10 cellular contexts compared by ENCODE assay signal in the genomic region with DNA sequence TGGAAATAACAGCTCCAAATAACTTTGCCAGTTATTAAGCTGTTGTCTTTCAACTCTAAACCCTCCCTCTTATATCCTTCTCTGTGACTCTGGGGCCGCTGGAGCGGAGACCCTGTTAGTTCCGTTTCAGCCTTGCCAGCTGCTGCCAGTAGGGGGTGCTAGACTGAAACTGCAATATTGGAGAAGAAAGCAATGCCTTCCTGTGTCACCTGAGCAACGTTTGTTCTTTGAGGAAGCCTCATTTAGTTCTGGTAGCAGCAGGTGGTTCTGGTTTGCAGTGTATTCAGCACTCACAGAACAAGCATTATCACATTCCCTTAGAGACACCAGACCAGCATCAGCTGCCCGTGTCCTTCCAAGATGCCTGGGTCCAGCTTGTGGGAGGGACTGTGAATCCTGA. TPM values are rescaled to one million over a fixed set of nuclear protein-coding genes. Genes with fewer than 3 reads are reported as not detected.
A peak's percentile ranks its signal among the peaks of the same experiment; 100 is the strongest.
DNase-seq lines count a peak whose midpoint lies in the region; ATAC-seq, FAIRE-seq and TF ChIP-seq lines count a peak whose summit lies in the region.
"Had no signal": no experiment of that assay in that cellular context is flagged by ENCODE, and none has a peak within 500 bp of the region (broad histone marks: within the 10 kb centered on the region; RNA-seq: fewer than 3 reads in every experiment).

No MANE protein-coding gene starts in this region.

- DNase-seq in activated CD8-positive, alpha-beta memory T cell treated with anti-CD3 and anti-CD28 coated beads, Interleukin-2, amount 50 U/mL, for 48 hours: peak; percentile 57
- DNase-seq in activated CD8-positive, alpha-beta memory T cell treated with anti-CD3 and anti-CD28 coated beads, Interleukin-2, amount 50 U/mL, for 4 hours: no peak
- DNase-seq in KBM-7: peak; percentile 31
- no peak for DNase-seq in bronchial epithelial cell (ENCODE audit: low read depth)
- no peak for DNase-seq in foreskin melanocyte
- DNase-seq in NK-92 treated with Interleukin-12 subunit alpha and Interleukin-12 subunit beta, amount 100 ng/mL, for 24 hours (lab: John Stamatoyannopoulos, UW): no peak
- DNase-seq: amygdala; CD8-positive, alpha-beta T cell had no signal

- no peaks in the 10 kb centered on the region for H3K79me2 ChIP-seq in parathyroid adenoma

- H3K4me1 ChIP-seq in parathyroid adenoma: peaks cover 9% of the 10 kb centered on the region

- H3K4me3 ChIP-seq in bronchial epithelial cell (ENCODE audit: low read depth, low read length) (no peak overlapping the region), parathyroid adenoma (ENCODE audit: low read depth, low read length) (no peak overlapping the region)

- no peak for ATAC-seq in HG02571 (IDR thresholded peaks at IDR 0.05; ENCODE audit: unreplicated experiment)
- ATAC-seq: CD8-positive, alpha-beta T cell had no signal

- no peaks in the 10 kb centered on the region for H3K36me3 ChIP-seq in bronchial epithelial cell (ENCODE audit: control insufficient read depth, insufficient read depth, low read length)
- H3K36me3 ChIP-seq in parathyroid adenoma (ENCODE audit: control insufficient read depth, insufficient read depth, low read length): no peaks in the 10 kb centered on the region

- no peak overlapping the region for H3K4me2 ChIP-seq in parathyroid adenoma (ENCODE audit: low read length)

- no peak overlapping the region for H3K9ac ChIP-seq in parathyroid adenoma

- no peaks in the 10 kb centered on the region for H3K27me3 ChIP-seq in bronchial epithelial cell (ENCODE audit: control insufficient read depth, insufficient read depth, low read length)
- H3K27me3 ChIP-seq in parathyroid adenoma (ENCODE audit: control insufficient read depth, insufficient read depth, low read length): no peaks in the 10 kb centered on the region

- in situ Hi-C loops in KBM-7 (cut with MboI; ENCODE audit: low pct_unique_long_range_greater_than_20kb, low sequenced_read_pairs): no loop called here

- no peak overlapping the region for H2AFZ ChIP-seq in parathyroid adenoma

- FAIRE-seq in bronchial epithelial cell (lab: Jason Lieb, UNC): no peak

- H3K9me3 ChIP-seq in parathyroid adenoma (ENCODE audit: control insufficient read depth, low read length): no peaks in the 10 kb centered on the region

- peak; percentile 50 for TF ChIP-seq CTCF in bronchial epithelial cell (IDR thresholded peaks at IDR 0.05; ENCODE audit: insufficient read depth, low read length, severe bottlenecking)
- peak; percentile 35 for TF ChIP-seq CTCF in parathyroid adenoma (IDR thresholded peaks at IDR 0.05)

- H3K27ac ChIP-seq in parathyroid adenoma: no peak overlapping the region

RNA-seq across cellular contexts. Expression of gene JAG1, which starts 22.9 kb away (rescaled TPM):
- 225 and 310 TPM in 2 replicates for total RNA-seq in bronchial epithelial cell

Comparison
In these comparisons a context has a peak if more than half of its experiments do, and no peak if none do; other contexts are left out.
1. DNase-seq: peak in activated CD8-positive, alpha-beta memory T cell treated with anti-CD3 and anti-CD28 coated beads, Interleukin-2, amount 50 U/mL, for 48 hours (single experiment) and KBM-7 (single experiment); none in activated CD8-positive, alpha-beta memory T cell treated with anti-CD3 and anti-CD28 coated beads, Interleukin-2, amount 50 U/mL, for 4 hours (single experiment), bronchial epithelial cell (single experiment), foreskin melanocyte (single experiment) and NK-92 treated with Interleukin-12 subunit alpha and Interleukin-12 subunit beta, amount 100 ng/mL, for 24 hours (single experiment).